11 cellular contexts compared by ENCODE assay signal in genomic region chr2:112692914-112693313, GRCh38. TPM values are rescaled to one million over a fixed set of nuclear protein-coding genes. Genes with fewer than 3 reads are reported as not detected.
DNase-seq lines count a peak whose midpoint lies in the region; ATAC-seq lines count a peak whose summit lies in the region.
"Had no signal": no experiment of that assay in that cellular context is flagged by ENCODE, and none has a peak within 500 bp of the region (broad histone marks: within the 10 kb centered on the region; RNA-seq: fewer than 3 reads in every experiment).

No MANE protein-coding gene starts in this region.

- H4K12ac ChIP-seq in trophoblast cell (ENCODE audit: low read depth, low read length), result no peak overlapping the region

- peak overlapping the region; percentile 20 for H2AK5ac ChIP-seq in trophoblast cell (ENCODE audit: low read length)

- no peak overlapping the region for H3K4me3 ChIP-seq in trophoblast cell (ENCODE audit: low read depth, low read length)
- H3K4me3 ChIP-seq: gastroesophageal sphincter had no signal

- peaks cover 4% of the 10 kb centered on the region in 2 experiments for H3K4me1 ChIP-seq in trophoblast cell (ENCODE audit: control insufficient read depth in 1 of 2, insufficient read depth in 2 of 2, low read length in 2 of 2)
- H3K4me1 ChIP-seq: gastroesophageal sphincter, parathyroid adenoma had no signal

- no peak overlapping the region for H2BK120ac ChIP-seq in trophoblast cell (ENCODE audit: insufficient read depth, low read length, poor library complexity)

- no peak overlapping the region for H3K4ac ChIP-seq in trophoblast cell (ENCODE audit: low read depth, low read length)

- H2BK12ac ChIP-seq in trophoblast cell (ENCODE audit: low read length), result no peak overlapping the region

- H2AFZ ChIP-seq in trophoblast cell (ENCODE audit: insufficient read depth, low read length, poor library complexity), result no peak overlapping the region
- H2AFZ ChIP-seq: parathyroid adenoma had no signal

- no peak overlapping the region for H3K4me2 ChIP-seq in trophoblast cell (ENCODE audit: low read length)

- no peak overlapping the region for H4K91ac ChIP-seq in trophoblast cell (ENCODE audit: low read depth, low read length)

- H3K36me3 ChIP-seq in trophoblast cell (ENCODE audit: control insufficient read depth in 1 of 2, insufficient read depth in 2 of 2, low read length in 2 of 2), result no peaks in the 10 kb centered on the region
- H3K36me3 ChIP-seq: gastroesophageal sphincter had no signal

- H2BK5ac ChIP-seq in trophoblast cell (ENCODE audit: low read depth, low read length, poor library complexity), result no peak overlapping the region

- H3K27me3 ChIP-seq in trophoblast cell (ENCODE audit: insufficient read depth, low read length), result no peaks in the 10 kb centered on the region
- H3K27me3 ChIP-seq: gastroesophageal sphincter had no signal

- no peaks in the 10 kb centered on the region for H3K79me1 ChIP-seq in trophoblast cell (ENCODE audit: low read length)

- no peak overlapping the region for H4K8ac ChIP-seq in trophoblast cell (ENCODE audit: low read depth, low read length)

- H3K79me2 ChIP-seq in trophoblast cell (ENCODE audit: control insufficient read depth, insufficient read depth, low read length, poor library complexity), result no peaks in the 10 kb centered on the region
- H3K79me2 ChIP-seq: parathyroid adenoma had no signal

- no peak overlapping the region for H3K14ac ChIP-seq in trophoblast cell (ENCODE audit: low read length)

- H3K23ac ChIP-seq in trophoblast cell (ENCODE audit: low read length), result no peak overlapping the region

- WGBS in trophoblast cell (ENCODE audit: extremely low coverage, insufficient coverage, insufficient read length), result no CpG with 5 or more reads among the region's 1 CpG

- no peaks in the 10 kb centered on the region for H3K9me3 ChIP-seq in trophoblast cell (ENCODE audit: insufficient read depth, low read depth, low read length)
- H3K9me3 ChIP-seq: gastroesophageal sphincter had no signal

- no peak for ATAC-seq in GM18519 (IDR thresholded peaks at IDR 0.05; ENCODE audit: low FRiP score, unreplicated experiment)

- peak overlapping the region; percentile 80 for H3K27ac ChIP-seq in angular gyrus (ENCODE audit: low read depth, low read length)
- no peak overlapping the region for H3K27ac ChIP-seq in trophoblast cell (ENCODE audit: low read depth, low read length)
- H3K27ac ChIP-seq: gastroesophageal sphincter, parathyroid adenoma had no signal

- DNase-seq in CD1c-positive myeloid dendritic cell (ENCODE audit: extremely low spot score) (peak; percentile 91), LoVo (ENCODE audit: low spot score) (peak; percentile 31), trophoblast cell (no peak), UCSD-AML1 (lab: John Stamatoyannopoulos, UW; ENCODE audit: unreplicated experiment) (no peak), NCI-H146 treated with DMSO at 0.1 percent for 48 hours (lab: John Stamatoyannopoulos, UW; ENCODE audit: unreplicated experiment) (no peak)
- no peak for DNase-seq in activated CD4-positive, CD25-positive, alpha-beta regulatory T cell (lab: John Stamatoyannopoulos, UW)
- DNase-seq: NCI-H187 had no signal

- no peak overlapping the region for H3K18ac ChIP-seq in trophoblast cell (ENCODE audit: low read length)

- H3K9ac ChIP-seq in trophoblast cell (ENCODE audit: low read length), result no peak overlapping the region
- H3K9ac ChIP-seq: parathyroid adenoma had no signal

RNA-seq across cellular contexts. Expression of gene NT5DC4, which starts 27.9 kb away (rescaled TPM):
- not detected in 2 replicates for polyA plus RNA-seq in trophoblast cell (2013)

RNA-seq across cellular contexts. Expression of gene SLC20A1, which starts 47.2 kb away (rescaled TPM):
- 25.1 and 26.0 TPM in 2 replicates for polyA plus RNA-seq in trophoblast cell (2013)

Comparison
In these comparisons a context has a peak if more than half of its experiments do, and no peak if none do; other contexts are left out.
1. DNase-seq: peak in CD1c-positive myeloid dendritic cell (single experiment) and LoVo (single experiment); none in trophoblast cell (0 of 2), activated CD4-positive, CD25-positive, alpha-beta regulatory T cell (0 of 4), UCSD-AML1 (single experiment) and NCI-H146 treated with DMSO at 0.1 percent for 48 hours (single experiment).